Comparison of ENCODE assay signal across 9 cellular contexts in genomic region chr20:11274137-11274536, GRCh38.
DNase-seq lines count a peak whose midpoint lies in the region; ATAC-seq, FAIRE-seq and TF ChIP-seq lines count a peak whose summit lies in the region.
"Had no signal": no experiment of that assay in that cellular context is flagged by ENCODE, and none has a peak within 500 bp of the region (broad histone marks: within the 10 kb centered on the region; RNA-seq: fewer than 3 reads in every experiment).

No MANE protein-coding gene starts in this region.

- H3K4me3 Mint-ChIP-seq in progenitor cell of endocrine pancreas (ENCODE audit: low read depth) = no peak overlapping the region
- H3K4me3 Mint-ChIP-seq: memory B cell had no signal

- peaks cover 54% of the 10 kb centered on the region for H3K4me1 Mint-ChIP-seq in progenitor cell of endocrine pancreas (ENCODE audit: low read depth)
- H3K4me1 Mint-ChIP-seq: memory B cell had no signal

- no peak for FAIRE-seq in D721Med (lab: Jason Lieb, UNC)

- TF ChIP-seq CTCF in D721Med (IDR thresholded peaks at IDR 0.05; ENCODE audit: insufficient read depth, missing control alignments) (peak; percentile 73), foreskin keratinocyte (conservative IDR thresholded peaks at IDR 0.05) (peak; percentile 93), progenitor cell of endocrine pancreas (IDR thresholded peaks at IDR 0.05; ENCODE audit: unreplicated experiment) (peak; percentile 68)

- H3K27me3 Mint-ChIP-seq in progenitor cell of endocrine pancreas = no peaks in the 10 kb centered on the region
- H3K27me3 Mint-ChIP-seq: memory B cell had no signal

- H3K4me1 ChIP-seq in foreskin keratinocyte = peaks cover 10% of the 10 kb centered on the region

- H3K36me3 ChIP-seq in H7 (replicated peaks; ENCODE audit: control insufficient read depth, insufficient read depth, low read length) = no peaks in the 10 kb centered on the region

- DNase-seq in D721Med (ENCODE audit: insufficient read length, low spot score) (peak; percentile 17), H7 (peak; percentile 60), NCI-H1694 (lab: John Stamatoyannopoulos, UW) (peak; percentile 42), SW480 (ENCODE audit: low spot score) (peak; percentile 85), foreskin keratinocyte (peak; percentile 66 to 78), progenitor cell of endocrine pancreas (ENCODE audit: low spot score, unreplicated experiment) (no peak)

- no peaks in the 10 kb centered on the region for H3K36me3 Mint-ChIP-seq in progenitor cell of endocrine pancreas (ENCODE audit: insufficient read depth)
- H3K36me3 Mint-ChIP-seq: memory B cell had no signal

- no peak overlapping the region for H3K4me3 ChIP-seq in H7 (ENCODE audit: insufficient read depth, low read depth, low read length)

- peaks cover 4% of the 10 kb centered on the region for H3K9me3 Mint-ChIP-seq in progenitor cell of endocrine pancreas (ENCODE audit: low read depth)

- peak overlapping the region; percentile 52 for H3K27ac ChIP-seq in foreskin keratinocyte

- no peak overlapping the region for H3K27ac Mint-ChIP-seq in progenitor cell of endocrine pancreas
- H3K27ac Mint-ChIP-seq: memory B cell had no signal

- ATAC-seq in foreskin keratinocyte (peak; percentile 69), GM21390 (IDR thresholded peaks at IDR 0.05; ENCODE audit: unreplicated experiment) (no peak), GM19328 (IDR thresholded peaks at IDR 0.05; ENCODE audit: unreplicated experiment) (no peak)

- H3K27me3 ChIP-seq in H7 (ENCODE audit: control insufficient read depth, insufficient read depth, low read length) (no peaks in the 10 kb centered on the region), foreskin keratinocyte (no peaks in the 10 kb centered on the region)
